ENCODE assay signal across 8 cellular contexts in the genomic region with DNA sequence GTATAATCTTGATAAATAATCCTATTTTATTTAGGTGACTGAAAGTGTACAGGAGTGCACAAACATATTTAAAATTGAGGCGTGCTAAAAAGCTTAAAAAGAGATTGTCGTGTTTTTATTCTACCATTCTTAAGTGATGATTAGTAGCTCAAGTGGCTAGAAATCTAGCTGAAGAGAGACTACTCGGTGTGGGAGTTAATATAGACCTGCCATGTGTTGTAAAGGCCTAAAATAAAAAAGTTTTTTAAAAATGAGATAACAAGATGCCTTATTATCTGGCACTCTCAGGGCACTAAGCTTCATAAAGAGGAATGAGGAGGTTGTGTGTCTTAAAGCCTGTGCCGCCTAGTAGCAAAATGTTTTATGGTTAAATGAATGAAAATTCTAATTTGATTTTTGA. TPM values are rescaled to one million over a fixed set of nuclear protein-coding genes. Genes with fewer than 3 reads are reported as not detected.
DNase-seq lines count a peak whose midpoint lies in the region; ATAC-seq and TF ChIP-seq lines count a peak whose summit lies in the region.

No MANE protein-coding gene starts in this region.

- H3K4me3 Mint-ChIP-seq in progenitor cell of endocrine pancreas (ENCODE audit: low read depth): peak overlapping the region; percentile 93

- ATAC-seq in Panc1: no peak
- no peak for ATAC-seq in GM21367 (IDR thresholded peaks at IDR 0.05; ENCODE audit: unreplicated experiment)

- peak overlapping the region; percentile 92 for H3K27ac ChIP-seq in Panc1 (ENCODE audit: low read length)

- TF ChIP-seq CTCF in Panc1 (IDR thresholded peaks at IDR 0.05): no peak
- TF ChIP-seq CTCF in progenitor cell of endocrine pancreas (IDR thresholded peaks at IDR 0.05; ENCODE audit: unreplicated experiment): no peak

- H3K9me3 ChIP-seq in Panc1 (ENCODE audit: control insufficient read depth, insufficient read depth, low read depth, low read length): no peaks in the 10 kb centered on the region

- peak overlapping the region; percentile 92 to 97 for H3K4me3 ChIP-seq in Panc1 (ENCODE audit: low read depth in 2 of 2, low read length in 2 of 2)

- CTCF ChIA-PET in Panc1 (lab: Charles Lee): no interaction called here

- POLR2A ChIA-PET in Panc1 (lab: Charles Lee): no interaction called here

- intact Hi-C loops in Panc1 (cut with micrococcal nuclease; ENCODE audit: unreplicated experiment): no loop called here

- 0 out of 2 replicates have a peak, but pooled peaks cover 4% of the 10 kb centered on the region for H3K4me1 ChIP-seq in Panc1 (ENCODE audit: control insufficient read depth, insufficient read depth, low read length)

- H3K9me3 Mint-ChIP-seq in progenitor cell of endocrine pancreas (ENCODE audit: low read depth): no peaks in the 10 kb centered on the region

- no TSS peak for BruUV-seq in Panc1 (replicated peaks; lab: Mats Ljungman, UMichigan)

- H3K36me3 ChIP-seq in Panc1 (ENCODE audit: control insufficient read depth, insufficient read depth, low read length): peaks cover 4% of the 10 kb centered on the region; the same call in 1 of the 2 replicates

- H3K4me1 Mint-ChIP-seq in progenitor cell of endocrine pancreas (ENCODE audit: low read depth): peaks cover 12% of the 10 kb centered on the region

- peak; percentile 28 for TF ChIP-seq POLR2A in erythroblast (IDR thresholded peaks at IDR 0.05; ENCODE audit: low read length)

- no peaks in the 10 kb centered on the region for H3K36me3 Mint-ChIP-seq in progenitor cell of endocrine pancreas (ENCODE audit: insufficient read depth)

- H3K27ac Mint-ChIP-seq in progenitor cell of endocrine pancreas: peak overlapping the region; percentile 96

- H3K27me3 ChIP-seq in Panc1 (ENCODE audit: control insufficient read depth, insufficient read depth, low read length): no peaks in the 10 kb centered on the region

- DNase-seq in G401 (ENCODE audit: low spot score): peak; percentile 8
- no peak for DNase-seq in Panc1 (ENCODE audit: low read depth, low spot score)
- peak; percentile 64 to 77 for DNase-seq in erythroblast (lab: John Stamatoyannopoulos, UW)
- DNase-seq in progenitor cell of endocrine pancreas (ENCODE audit: low spot score, unreplicated experiment): no peak
- no peak for DNase-seq in NCI-H1092 treated with DMSO at 0.1 percent for 48 hours (lab: John Stamatoyannopoulos, UW)
- DNase-seq in NCI-H748 treated with DMSO at 0.1 percent for 48 hours (lab: John Stamatoyannopoulos, UW): no peak
- no peak for DNase-seq in NCI-H1092 (lab: John Stamatoyannopoulos, UW)

- H3K27me3 Mint-ChIP-seq in progenitor cell of endocrine pancreas: no peaks in the 10 kb centered on the region

- in situ Hi-C loops in G401 (cut with HindIII; ENCODE audit: low sequenced_read_pairs): loop anchor here (5.0 kb wide), 1 partner anchor 33 kb away; no protein-coding TSS in a partner anchor
- in situ Hi-C loops in Panc1 (cut with HindIII; ENCODE audit: low pct_unique_long_range_greater_than_20kb, low sequenced_read_pairs): no loop called here

RNA-seq across cellular contexts. Expression of a gene that starts 1.7 kb away (rescaled TPM):
- 143 and 193 TPM in 2 replicates for total RNA-seq in G401 (2014; rRNA removed; shearing (Covaris generic))
- total RNA-seq in Panc1 (2021; ENCODE audit: unreplicated experiment) (195 TPM), progenitor cell of endocrine pancreas (151 and 174 TPM in 2 replicates)
- 77.8 TPM for polyA plus RNA-seq in Panc1 (2012; ENCODE audit: insufficient read length)

Comparison
In these comparisons a context has a peak if more than half of its experiments do, and no peak if none do; other contexts are left out.
1. DNase-seq: peak in G401 (single experiment) and erythroblast (2 of 2); none in Panc1 (single experiment), progenitor cell of endocrine pancreas (single experiment), NCI-H1092 treated with DMSO at 0.1 percent for 48 hours (single experiment), NCI-H748 treated with DMSO at 0.1 percent for 48 hours (single experiment) and NCI-H1092 (single experiment).